In the genomic region with DNA sequence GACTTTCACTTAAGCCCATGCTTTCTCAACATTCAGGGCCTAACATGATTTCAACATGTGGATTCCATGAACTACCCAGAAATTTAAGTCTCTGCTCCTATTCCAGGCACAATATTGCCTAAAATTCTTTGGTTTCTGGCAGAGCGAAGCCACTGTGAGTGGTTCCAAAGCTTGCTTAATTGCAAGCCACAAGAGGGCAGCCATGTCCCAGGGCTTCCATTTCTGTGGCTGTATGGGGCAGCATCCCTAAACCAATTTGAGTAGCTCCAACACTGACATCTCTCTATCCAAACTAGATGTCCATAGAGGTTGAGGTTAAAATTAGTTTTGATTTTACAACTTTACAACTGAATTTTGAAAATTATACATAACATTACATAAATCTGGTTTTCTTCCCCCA, we compare ENCODE assay signal across 8 cellular contexts. TPM values are rescaled to one million over a fixed set of nuclear protein-coding genes. Genes with fewer than 3 reads are reported as not detected.
DNase-seq lines count a peak whose midpoint lies in the region; ATAC-seq, FAIRE-seq and TF ChIP-seq lines count a peak whose summit lies in the region.

No MANE protein-coding gene starts in this region.

- no peak overlapping the region for H3K4me3 ChIP-seq in NT2/D1 (ENCODE audit: insufficient read length, low read depth)

- H3K9ac ChIP-seq in NT2/D1 (ENCODE audit: insufficient read length, low read depth) = no peak overlapping the region

- no peaks in the 10 kb centered on the region for H3K36me3 ChIP-seq in NT2/D1 (ENCODE audit: insufficient read depth, insufficient read length, low read length)

- DNase-seq in A172 (ENCODE audit: low spot score) = peak; percentile 35
- no peak for DNase-seq in GM12892 (ENCODE audit: insufficient read length)
- DNase-seq in NT2/D1 (ENCODE audit: low read depth, low spot score) = peak; percentile 49
- DNase-seq in activated T-cell treated with anti-CD3 and anti-CD28 coated beads, Interleukin-2, amount 50 U/mL, for 48 hours = peak; percentile 61 to 66
- peak; percentile 24 for DNase-seq in foreskin melanocyte
- DNase-seq in putamen (ENCODE audit: low spot score) = peak; percentile 1
- no peak for DNase-seq in G401 (ENCODE audit: low spot score)

- in situ Hi-C loops in G401 (cut with HindIII; ENCODE audit: low sequenced_read_pairs) = no loop called here

- ATAC-seq in HG02870 (IDR thresholded peaks at IDR 0.05; ENCODE audit: unreplicated experiment) = peak; percentile 90

- no peaks in the 10 kb centered on the region for H3K9me3 ChIP-seq in NT2/D1 (ENCODE audit: insufficient read depth, low read length)

- no peak for TF ChIP-seq POLR2A in GM12892 (IDR thresholded peaks at IDR 0.05; ENCODE audit: low read depth, low read length)

- FAIRE-seq in GM12892 (lab: Jason Lieb, UNC) = peak; percentile 90

- no peaks in the 10 kb centered on the region for H3K27me3 ChIP-seq in NT2/D1 (ENCODE audit: insufficient read depth, insufficient read length)

- H3K4me1 ChIP-seq in NT2/D1 (ENCODE audit: insufficient read depth, insufficient read length) = no peaks in the 10 kb centered on the region

RNA-seq across cellular contexts. Expression of a gene that starts 56.3 kb away (rescaled TPM):
- 25.2 and 37.7 TPM in 2 replicates for total RNA-seq in A172 (2014; rRNA removed; shearing (Covaris generic))
- polyA plus RNA-seq in GM12892 (2012; ENCODE audit: missing spikeins) = 76.6 TPM
- total RNA-seq in G401 (2014; rRNA removed; shearing (Covaris generic)) = 0.06 TPM in 1 of 2 replicates, not detected in the other

Comparison
In these comparisons a context has a peak if more than half of its experiments do, and no peak if none do; other contexts are left out.
1. DNase-seq: peak in A172 (single experiment), NT2/D1 (single experiment), activated T-cell treated with anti-CD3 and anti-CD28 coated beads, Interleukin-2, amount 50 U/mL, for 48 hours (2 of 2), foreskin melanocyte (single experiment) and putamen (single experiment); none in GM12892 (single experiment) and G401 (single experiment).
2. RNA of a gene that starts 56.3 kb away (total RNA-seq): 25.2 to 37.7 TPM in A172; 0.06 TPM in G401; every median in the first group is over 10 times any median in the second.